Comparison of ENCODE assay signal across 28 cellular contexts in genomic region chr3:26074080-26074479, GRCh38.
"Had no signal": no experiment of that assay in that cellular context is flagged by ENCODE, and none has a peak within 500 bp of the region (broad histone marks: within the 10 kb centered on the region; RNA-seq: fewer than 3 reads in every experiment).

No MANE protein-coding gene starts in this region.

- FAIRE-seq: colon, endometrium, islet of Langerhans, keratinocyte had no signal

- H3K4me1 ChIP-seq: esophagus squamous epithelium, left lung, lower lobe of right lung had no signal

- H3K4me3 ChIP-seq: coronary artery, dorsolateral prefrontal cortex, esophagus squamous epithelium, gastrocnemius medialis, heart right ventricle, left lung, lower lobe of right lung, mucosa of descending colon had no signal

- H3K27me3 ChIP-seq: esophagus squamous epithelium, gastrocnemius medialis, heart right ventricle, left lung had no signal

- H3K27ac ChIP-seq: coronary artery, dorsolateral prefrontal cortex, epithelial cell of prostate, esophagus squamous epithelium, gastrocnemius medialis, heart right ventricle, left lung, lower lobe of right lung had no signal

- ATAC-seq: effector memory CD8-positive, alpha-beta T cell; esophagus mucosa; gastrocnemius medialis; heart right ventricle; left cardiac atrium; left lung; left ventricle myocardium superior; lower lobe of right lung; mucosa of descending colon had no signal

- H3K9me3 ChIP-seq: esophagus squamous epithelium, gastrocnemius medialis, left lung, lower lobe of right lung had no signal

- DNase-seq: dermis blood vessel endothelial cell; dorsolateral prefrontal cortex; effector CD8-positive, alpha-beta T cell; effector memory CD8-positive, alpha-beta T cell; endodermal cell; erythroblast; esophagus squamous epithelium; foreskin fibroblast; foreskin melanocyte; gastrocnemius medialis; glutamatergic neuron; head of caudate nucleus; heart right ventricle; hippocampal formation; left cardiac atrium; left lung; left ventricle myocardium superior; lower lobe of right lung; mesenchymal stem cell; mucosa of descending colon; naive B cell had no signal

- H3K36me3 ChIP-seq: esophagus squamous epithelium, gastrocnemius medialis, heart right ventricle, left lung, lower lobe of right lung had no signal
